ENCODE assay signal across 8 cellular contexts in the genomic region with DNA sequence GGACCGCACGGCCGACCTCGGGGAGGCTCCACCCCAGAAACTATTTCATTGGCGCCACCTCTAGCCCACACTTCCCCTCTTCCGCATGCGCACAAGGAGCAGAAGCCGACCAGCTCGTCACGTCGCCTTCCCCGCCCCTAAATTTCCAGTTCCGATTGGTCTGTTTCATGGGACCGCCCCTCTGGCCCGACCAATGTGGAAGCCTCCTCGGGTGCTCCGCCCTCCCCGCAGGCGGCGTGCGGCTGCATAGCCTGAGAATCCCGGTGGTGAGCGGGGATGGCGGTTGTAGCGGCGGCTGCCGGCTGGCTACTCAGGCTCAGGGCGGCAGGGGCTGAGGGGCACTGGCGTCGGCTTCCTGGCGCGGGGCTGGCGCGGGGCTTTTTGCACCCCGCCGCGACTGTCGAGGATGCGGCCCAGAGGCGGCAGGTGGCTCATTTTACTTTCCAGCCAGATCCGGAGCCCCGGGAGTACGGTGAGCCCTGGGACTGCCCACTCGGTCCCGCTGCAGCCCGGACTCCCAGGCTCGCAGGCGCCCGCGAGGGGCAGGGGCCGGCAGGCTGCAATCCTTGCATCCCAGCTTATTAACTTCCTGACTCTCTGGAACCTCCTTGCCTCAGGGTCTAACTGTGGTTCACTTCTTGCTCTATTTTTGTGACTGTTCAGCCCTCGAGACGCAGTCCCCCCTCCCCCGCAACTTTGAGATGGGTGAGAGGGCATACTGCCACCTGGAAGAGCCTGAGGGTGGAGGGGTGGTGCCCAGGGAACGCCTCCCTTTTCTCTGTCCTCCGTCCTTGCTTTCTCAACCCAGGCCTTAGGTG. TPM values are rescaled to one million over a fixed set of nuclear protein-coding genes. Genes with fewer than 3 reads are reported as not detected.
DNase-seq lines count a peak whose midpoint lies in the region; ATAC-seq and TF ChIP-seq lines count a peak whose summit lies in the region.

TSS of gene BCKDHB (plus strand) at position 254 of the 818 bp plus-strand sequence. CDS start at position 277, 23 bp downstream.

- H3K27me3 Mint-ChIP-seq in activated CD4-positive, alpha-beta T cell treated with anti-CD3 and anti-CD28 coated beads, Interleukin-2, amount 10 ng/mL, durations not matched to agents 24 days and 14 days: peaks cover 9% of the 10 kb centered on the region

- peaks cover 18% of the 10 kb centered on the region for H3K4me1 Mint-ChIP-seq in activated CD4-positive, alpha-beta T cell treated with anti-CD3 and anti-CD28 coated beads, Interleukin-2, amount 10 ng/mL, durations not matched to agents 24 days and 14 days

- peak; percentile 100 for ATAC-seq in GM19324 (IDR thresholded peaks at IDR 0.05; ENCODE audit: low FRiP score, unreplicated experiment)
- ATAC-seq in HG03469 (IDR thresholded peaks at IDR 0.05; ENCODE audit: unreplicated experiment): peak; percentile 97

- POLR2A ChIA-PET in BJ (lab: Charles Lee): no interaction called here

- DNase-seq in BJ (ENCODE audit: low read depth) (peak; percentile 87), NCI-H526 treated with DMSO at 0.1 percent for 48 hours (lab: John Stamatoyannopoulos, UW) (peak; percentile 98), coronary artery (ENCODE audit: low spot score) (peak; percentile 99)
- peak; percentile 99 for DNase-seq in activated CD4-positive, alpha-beta T cell treated with anti-CD3 and anti-CD28 coated beads, Interleukin-2, amount 10 ng/mL, durations not matched to agents 24 days and 14 days
- DNase-seq in stimulated activated CD4-positive, alpha-beta T cell treated with anti-CD3 and anti-CD28 coated beads, Interleukin-1b, Interleukin-23, amount 100 ng/mL, for 4 hours (ENCODE audit: low read depth in 2 of 2): peak; percentile 90 to 96

- no peaks in the 10 kb centered on the region for H3K36me3 ChIP-seq in BJ (ENCODE audit: control insufficient read depth, insufficient read depth, low read length)

- TF ChIP-seq CTCF in BJ (IDR thresholded peaks at IDR 0.05; ENCODE audit: insufficient read depth, low read depth, low read length): peak; percentile 11; the same call in 1 of the 2 replicates
- no peak for TF ChIP-seq CTCF in coronary artery (IDR thresholded peaks at IDR 0.05)

- H3K27ac ChIP-seq in coronary artery (peak within 1 kb of the TSS; percentile 85 to 91), layer of hippocampus (ENCODE audit: low read depth, low read length) (peak within 1 kb of the TSS; percentile 74)

- H3K4me3 ChIP-seq in BJ (ENCODE audit: low read depth, low read length) (peak within 1 kb of the TSS; percentile 70), coronary artery (peak within 1 kb of the TSS; percentile 90)

- intact Hi-C loops in activated CD4-positive, alpha-beta T cell treated with anti-CD3 and anti-CD28 coated beads, Interleukin-2, amount 10 ng/mL, durations not matched to agents 24 days and 14 days (cut with micrococcal nuclease): loop anchor here (1.0 to 5.0 kb wide), 4 partner anchors 59 to 1028 kb away; partner anchors contain the start of genes ELOVL4, PHIP and TTK

- H3K27ac Mint-ChIP-seq in activated CD4-positive, alpha-beta T cell treated with anti-CD3 and anti-CD28 coated beads, Interleukin-2, amount 10 ng/mL, durations not matched to agents 24 days and 14 days: peak within 1 kb of the TSS; percentile 94

- CTCF ChIA-PET in BJ (lab: Yijun Ruan, JAX): interaction anchor here (0.5 to 1.3 kb wide), 2 partner anchors 158 to 495 kb away, joined by 3 to 6 read pairs; no protein-coding TSS in a partner anchor

- H3K36me3 Mint-ChIP-seq in activated CD4-positive, alpha-beta T cell treated with anti-CD3 and anti-CD28 coated beads, Interleukin-2, amount 10 ng/mL, durations not matched to agents 24 days and 14 days (ENCODE audit: low read depth): peaks cover 4% of the 10 kb centered on the region

- peaks cover 8% of the 10 kb centered on the region for H3K9me3 Mint-ChIP-seq in activated CD4-positive, alpha-beta T cell treated with anti-CD3 and anti-CD28 coated beads, Interleukin-2, amount 10 ng/mL, durations not matched to agents 24 days and 14 days

- H3K4me3 Mint-ChIP-seq in activated CD4-positive, alpha-beta T cell treated with anti-CD3 and anti-CD28 coated beads, Interleukin-2, amount 10 ng/mL, durations not matched to agents 24 days and 14 days: peak within 1 kb of the TSS; percentile 89

- H3K27me3 ChIP-seq in BJ (ENCODE audit: control insufficient read depth, insufficient read depth, low read length): no peaks in the 10 kb centered on the region; the same call in none of the 2 replicates
- no peaks in the 10 kb centered on the region for H3K27me3 ChIP-seq in layer of hippocampus (ENCODE audit: control insufficient read depth, insufficient read depth, low read length)

RNA-seq across cellular contexts. Expression of gene BCKDHB, which starts in this region (rescaled TPM):
- polyA plus RNA-seq in BJ (2011; rRNA removed): 8.0 and 14.0 TPM in 2 replicates
- 5.3 and 6.1 TPM in 2 replicates for polyA minus RNA-seq in BJ (2011; rRNA and poly(A)+ RNA removed)
- total RNA-seq in activated CD4-positive, alpha-beta T cell treated with anti-CD3 and anti-CD28 coated beads, Interleukin-2, amount 10 ng/mL, durations not matched to agents 24 days and 14 days: 15.6 and 16.5 TPM in 2 replicates

Comparison
In these comparisons a context has a peak if more than half of its experiments do, and no peak if none do; other contexts are left out.
1. Peak in every context shown above with its lines: DNase-seq, ATAC-seq, H3K4me3 ChIP-seq and H3K27ac ChIP-seq.